ENCODE assay signal across 1 cellular context in the genomic region with DNA sequence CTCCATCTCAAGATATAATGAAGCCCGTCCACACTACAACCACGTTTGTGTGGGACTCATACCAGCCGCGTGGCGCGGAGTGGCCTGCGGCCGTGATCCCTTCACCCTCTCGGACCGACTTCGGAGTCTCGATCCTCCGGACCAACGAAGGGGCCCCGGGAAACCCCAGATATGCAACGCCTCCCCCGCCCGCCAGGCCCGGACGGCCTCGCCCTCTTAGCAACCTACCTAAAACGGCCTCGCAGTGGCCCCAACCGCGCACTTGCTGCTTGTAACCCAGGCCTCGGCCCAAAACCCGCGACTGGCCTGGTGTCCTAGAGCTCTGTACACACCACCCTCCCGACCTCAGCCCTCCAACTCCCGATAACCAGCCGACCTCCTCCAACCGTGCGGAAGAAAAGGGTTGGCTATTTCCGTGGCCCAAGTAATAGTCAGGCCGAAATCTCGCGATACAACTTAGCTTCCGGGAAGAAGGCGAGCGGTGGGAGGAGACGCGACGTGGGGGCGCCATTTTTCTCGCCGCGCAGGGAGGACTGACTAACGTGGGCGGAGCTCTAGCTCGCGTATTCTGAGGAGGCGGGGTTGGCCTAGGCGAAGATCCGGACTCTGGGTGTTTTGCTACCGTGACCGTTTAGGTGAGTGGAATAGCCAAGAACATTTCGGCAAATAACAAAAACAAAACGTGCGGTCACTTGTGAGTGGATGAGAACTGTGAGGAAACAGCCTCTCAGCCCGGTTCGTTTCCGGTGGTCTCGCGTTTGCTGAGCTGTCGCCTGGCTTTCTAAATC.
TF ChIP-seq lines count a peak whose summit lies in the region.

A gene (plus strand): TSS at position 579 of the 788 bp plus-strand sequence. CDS start 5,722 bp downstream, outside the sequence.
A gene with protein sequence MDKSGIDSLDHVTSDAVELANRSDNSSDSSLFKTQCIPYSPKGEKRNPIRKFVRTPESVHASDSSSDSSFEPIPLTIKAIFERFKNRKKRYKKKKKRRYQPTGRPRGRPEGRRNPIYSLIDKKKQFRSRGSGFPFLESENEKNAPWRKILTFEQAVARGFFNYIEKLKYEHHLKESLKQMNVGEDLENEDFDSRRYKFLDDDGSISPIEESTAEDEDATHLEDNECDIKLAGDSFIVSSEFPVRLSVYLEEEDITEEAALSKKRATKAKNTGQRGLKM (minus strand): TSS at position 402 of the 788 bp plus-strand sequence. CDS start 2,191 bp downstream, outside the sequence.

TF ChIP-seq in HepG2, 621 proteins besides CTCF, POLR2A, EP300 and RAD21 (continued from another document and continues in another):
- TF ChIP-seq, protein P1, sequence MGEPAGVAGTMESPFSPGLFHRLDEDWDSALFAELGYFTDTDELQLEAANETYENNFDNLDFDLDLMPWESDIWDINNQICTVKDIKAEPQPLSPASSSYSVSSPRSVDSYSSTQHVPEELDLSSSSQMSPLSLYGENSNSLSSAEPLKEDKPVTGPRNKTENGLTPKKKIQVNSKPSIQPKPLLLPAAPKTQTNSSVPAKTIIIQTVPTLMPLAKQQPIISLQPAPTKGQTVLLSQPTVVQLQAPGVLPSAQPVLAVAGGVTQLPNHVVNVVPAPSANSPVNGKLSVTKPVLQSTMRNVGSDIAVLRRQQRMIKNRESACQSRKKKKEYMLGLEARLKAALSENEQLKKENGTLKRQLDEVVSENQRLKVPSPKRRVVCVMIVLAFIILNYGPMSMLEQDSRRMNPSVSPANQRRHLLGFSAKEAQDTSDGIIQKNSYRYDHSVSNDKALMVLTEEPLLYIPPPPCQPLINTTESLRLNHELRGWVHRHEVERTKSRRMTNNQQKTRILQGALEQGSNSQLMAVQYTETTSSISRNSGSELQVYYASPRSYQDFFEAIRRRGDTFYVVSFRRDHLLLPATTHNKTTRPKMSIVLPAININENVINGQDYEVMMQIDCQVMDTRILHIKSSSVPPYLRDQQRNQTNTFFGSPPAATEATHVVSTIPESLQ (CRISPR knock-in tag; conservative IDR thresholded peaks at IDR 0.05), result no peak
- TF ChIP-seq, protein P2, sequence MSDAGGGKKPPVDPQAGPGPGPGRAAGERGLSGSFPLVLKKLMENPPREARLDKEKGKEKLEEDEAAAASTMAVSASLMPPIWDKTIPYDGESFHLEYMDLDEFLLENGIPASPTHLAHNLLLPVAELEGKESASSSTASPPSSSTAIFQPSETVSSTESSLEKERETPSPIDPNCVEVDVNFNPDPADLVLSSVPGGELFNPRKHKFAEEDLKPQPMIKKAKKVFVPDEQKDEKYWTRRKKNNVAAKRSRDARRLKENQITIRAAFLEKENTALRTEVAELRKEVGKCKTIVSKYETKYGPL (CRISPR knock-in tag; IDR thresholded peaks at IDR 0.05), result no peak
- TF ChIP-seq ZNF205 (CRISPR knock-in tag; IDR thresholded peaks at IDR 0.05) (peak; percentile 20; the same call in 1 of the 2 replicates), ESRRA (CRISPR knock-in tag; IDR thresholded peaks at IDR 0.05; ENCODE audit: low read depth) (no peak), MAFK (conservative IDR thresholded peaks at IDR 0.05 in 1 of 2, IDR thresholded peaks at IDR 0.05 in 1 of 2; ENCODE audit: low read length in 2 of 2) (no peak), NBN (conservative IDR thresholded peaks at IDR 0.05) (no peak), SRSF4 (IDR thresholded peaks at IDR 0.05; ENCODE audit: low read depth, low read length, poor library complexity, severe bottlenecking) (no peak), ZNF430 (CRISPR knock-in tag; IDR thresholded peaks at IDR 0.05) (peak; percentile 86; the same call in 1 of the 2 replicates), SRSF1 (optimal IDR thresholded peaks at IDR 0.05; ENCODE audit: low read depth, low read length) (peak; percentile 94), FOXK2 (IDR thresholded peaks at IDR 0.05) (no peak), AKAP8 (CRISPR knock-in tag; IDR thresholded peaks at IDR 0.05) (0 out of 2 replicates have a peak, but pooled peaks have one; percentile 15), ZNF772 (CRISPR knock-in tag; IDR thresholded peaks at IDR 0.05) (no peak; the same call in 1 of the 2 replicates), MAFG (CRISPR knock-in tag; IDR thresholded peaks at IDR 0.05) (no peak), MIER2 (CRISPR knock-in tag; IDR thresholded peaks at IDR 0.05) (peak; percentile 33; the same call in 1 of the 2 replicates), MAF1 (CRISPR knock-in tag; IDR thresholded peaks at IDR 0.05; ENCODE audit: borderline replicate concordance) (no peak; the same call in 1 of the 2 replicates), NFKBIZ (CRISPR knock-in tag; IDR thresholded peaks at IDR 0.05) (0 out of 2 replicates have a peak, but pooled peaks have one; percentile 53), FIP1L1 (IDR thresholded peaks at IDR 0.05; ENCODE audit: borderline replicate concordance, insufficient read depth, low read depth, low read length) (peak; percentile 34; the same call in 1 of the 2 replicates), ZNF570 (CRISPR knock-in tag; IDR thresholded peaks at IDR 0.05; ENCODE audit: borderline replicate concordance) (no peak), ZNF24 (IDR thresholded peaks at IDR 0.05) (no peak), ZNF777 (CRISPR knock-in tag; IDR thresholded peaks at IDR 0.05) (0 out of 2 replicates have a peak, but pooled peaks have one; percentile 23), STAG1 (CRISPR knock-in tag; IDR thresholded peaks at IDR 0.05) (no peak), GATAD1 (CRISPR knock-in tag; IDR thresholded peaks at IDR 0.05) (peak; percentile 79), SAFB2 (CRISPR knock-in tag; IDR thresholded peaks at IDR 0.05; ENCODE audit: borderline replicate concordance, low read depth) (peak; percentile 15; the same call in 1 of the 2 replicates)
- TF ChIP-seq, protein P3, sequence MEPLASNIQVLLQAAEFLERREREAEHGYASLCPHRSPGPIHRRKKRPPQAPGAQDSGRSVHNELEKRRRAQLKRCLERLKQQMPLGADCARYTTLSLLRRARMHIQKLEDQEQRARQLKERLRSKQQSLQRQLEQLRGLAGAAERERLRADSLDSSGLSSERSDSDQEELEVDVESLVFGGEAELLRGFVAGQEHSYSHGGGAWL (CRISPR knock-in tag; IDR thresholded peaks at IDR 0.05), result peak; percentile 26; the same call in 1 of the 2 replicates
- TF ChIP-seq, protein P4, sequence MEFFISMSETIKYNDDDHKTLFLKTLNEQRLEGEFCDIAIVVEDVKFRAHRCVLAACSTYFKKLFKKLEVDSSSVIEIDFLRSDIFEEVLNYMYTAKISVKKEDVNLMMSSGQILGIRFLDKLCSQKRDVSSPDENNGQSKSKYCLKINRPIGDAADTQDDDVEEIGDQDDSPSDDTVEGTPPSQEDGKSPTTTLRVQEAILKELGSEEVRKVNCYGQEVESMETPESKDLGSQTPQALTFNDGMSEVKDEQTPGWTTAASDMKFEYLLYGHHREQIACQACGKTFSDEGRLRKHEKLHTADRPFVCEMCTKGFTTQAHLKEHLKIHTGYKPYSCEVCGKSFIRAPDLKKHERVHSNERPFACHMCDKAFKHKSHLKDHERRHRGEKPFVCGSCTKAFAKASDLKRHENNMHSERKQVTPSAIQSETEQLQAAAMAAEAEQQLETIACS (CRISPR knock-in tag; IDR thresholded peaks at IDR 0.05), result no peak
- TF ChIP-seq, protein P5, sequence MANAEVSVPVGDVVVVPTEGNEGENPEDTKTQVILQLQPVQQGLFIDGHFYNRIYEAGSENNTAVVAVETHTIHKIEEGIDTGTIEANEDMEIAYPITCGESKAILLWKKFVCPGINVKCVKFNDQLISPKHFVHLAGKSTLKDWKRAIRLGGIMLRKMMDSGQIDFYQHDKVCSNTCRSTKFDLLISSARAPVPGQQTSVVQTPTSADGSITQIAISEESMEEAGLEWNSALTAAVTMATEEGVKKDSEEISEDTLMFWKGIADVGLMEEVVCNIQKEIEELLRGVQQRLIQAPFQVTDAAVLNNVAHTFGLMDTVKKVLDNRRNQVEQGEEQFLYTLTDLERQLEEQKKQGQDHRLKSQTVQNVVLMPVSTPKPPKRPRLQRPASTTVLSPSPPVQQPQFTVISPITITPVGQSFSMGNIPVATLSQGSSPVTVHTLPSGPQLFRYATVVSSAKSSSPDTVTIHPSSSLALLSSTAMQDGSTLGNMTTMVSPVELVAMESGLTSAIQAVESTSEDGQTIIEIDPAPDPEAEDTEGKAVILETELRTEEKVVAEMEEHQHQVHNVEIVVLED (CRISPR knock-in tag; IDR thresholded peaks at IDR 0.05; ENCODE audit: borderline replicate concordance), result peak; percentile 91
- TF ChIP-seq, protein P6, sequence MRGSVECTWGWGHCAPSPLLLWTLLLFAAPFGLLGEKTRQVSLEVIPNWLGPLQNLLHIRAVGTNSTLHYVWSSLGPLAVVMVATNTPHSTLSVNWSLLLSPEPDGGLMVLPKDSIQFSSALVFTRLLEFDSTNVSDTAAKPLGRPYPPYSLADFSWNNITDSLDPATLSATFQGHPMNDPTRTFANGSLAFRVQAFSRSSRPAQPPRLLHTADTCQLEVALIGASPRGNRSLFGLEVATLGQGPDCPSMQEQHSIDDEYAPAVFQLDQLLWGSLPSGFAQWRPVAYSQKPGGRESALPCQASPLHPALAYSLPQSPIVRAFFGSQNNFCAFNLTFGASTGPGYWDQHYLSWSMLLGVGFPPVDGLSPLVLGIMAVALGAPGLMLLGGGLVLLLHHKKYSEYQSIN (CRISPR knock-in tag; IDR thresholded peaks at IDR 0.05; ENCODE audit: borderline replicate concordance), result no peak
- TF ChIP-seq, protein P7, sequence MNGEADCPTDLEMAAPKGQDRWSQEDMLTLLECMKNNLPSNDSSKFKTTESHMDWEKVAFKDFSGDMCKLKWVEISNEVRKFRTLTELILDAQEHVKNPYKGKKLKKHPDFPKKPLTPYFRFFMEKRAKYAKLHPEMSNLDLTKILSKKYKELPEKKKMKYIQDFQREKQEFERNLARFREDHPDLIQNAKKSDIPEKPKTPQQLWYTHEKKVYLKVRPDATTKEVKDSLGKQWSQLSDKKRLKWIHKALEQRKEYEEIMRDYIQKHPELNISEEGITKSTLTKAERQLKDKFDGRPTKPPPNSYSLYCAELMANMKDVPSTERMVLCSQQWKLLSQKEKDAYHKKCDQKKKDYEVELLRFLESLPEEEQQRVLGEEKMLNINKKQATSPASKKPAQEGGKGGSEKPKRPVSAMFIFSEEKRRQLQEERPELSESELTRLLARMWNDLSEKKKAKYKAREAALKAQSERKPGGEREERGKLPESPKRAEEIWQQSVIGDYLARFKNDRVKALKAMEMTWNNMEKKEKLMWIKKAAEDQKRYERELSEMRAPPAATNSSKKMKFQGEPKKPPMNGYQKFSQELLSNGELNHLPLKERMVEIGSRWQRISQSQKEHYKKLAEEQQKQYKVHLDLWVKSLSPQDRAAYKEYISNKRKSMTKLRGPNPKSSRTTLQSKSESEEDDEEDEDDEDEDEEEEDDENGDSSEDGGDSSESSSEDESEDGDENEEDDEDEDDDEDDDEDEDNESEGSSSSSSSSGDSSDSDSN (CRISPR knock-in tag; IDR thresholded peaks at IDR 0.05), result 0 out of 2 replicates have a peak, but pooled peaks have one; percentile 68
- TF ChIP-seq, protein P8, sequence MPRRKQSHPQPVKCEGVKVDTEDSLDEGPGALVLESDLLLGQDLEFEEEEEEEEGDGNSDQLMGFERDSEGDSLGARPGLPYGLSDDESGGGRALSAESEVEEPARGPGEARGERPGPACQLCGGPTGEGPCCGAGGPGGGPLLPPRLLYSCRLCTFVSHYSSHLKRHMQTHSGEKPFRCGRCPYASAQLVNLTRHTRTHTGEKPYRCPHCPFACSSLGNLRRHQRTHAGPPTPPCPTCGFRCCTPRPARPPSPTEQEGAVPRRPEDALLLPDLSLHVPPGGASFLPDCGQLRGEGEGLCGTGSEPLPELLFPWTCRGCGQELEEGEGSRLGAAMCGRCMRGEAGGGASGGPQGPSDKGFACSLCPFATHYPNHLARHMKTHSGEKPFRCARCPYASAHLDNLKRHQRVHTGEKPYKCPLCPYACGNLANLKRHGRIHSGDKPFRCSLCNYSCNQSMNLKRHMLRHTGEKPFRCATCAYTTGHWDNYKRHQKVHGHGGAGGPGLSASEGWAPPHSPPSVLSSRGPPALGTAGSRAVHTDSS (CRISPR knock-in tag; conservative IDR thresholded peaks at IDR 0.05), result no peak
- TF ChIP-seq, protein P9, sequence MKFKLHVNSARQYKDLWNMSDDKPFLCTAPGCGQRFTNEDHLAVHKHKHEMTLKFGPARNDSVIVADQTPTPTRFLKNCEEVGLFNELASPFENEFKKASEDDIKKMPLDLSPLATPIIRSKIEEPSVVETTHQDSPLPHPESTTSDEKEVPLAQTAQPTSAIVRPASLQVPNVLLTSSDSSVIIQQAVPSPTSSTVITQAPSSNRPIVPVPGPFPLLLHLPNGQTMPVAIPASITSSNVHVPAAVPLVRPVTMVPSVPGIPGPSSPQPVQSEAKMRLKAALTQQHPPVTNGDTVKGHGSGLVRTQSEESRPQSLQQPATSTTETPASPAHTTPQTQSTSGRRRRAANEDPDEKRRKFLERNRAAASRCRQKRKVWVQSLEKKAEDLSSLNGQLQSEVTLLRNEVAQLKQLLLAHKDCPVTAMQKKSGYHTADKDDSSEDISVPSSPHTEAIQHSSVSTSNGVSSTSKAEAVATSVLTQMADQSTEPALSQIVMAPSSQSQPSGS (CRISPR knock-in tag; IDR thresholded peaks at IDR 0.05), result no peak
- TF ChIP-seq, protein P10, sequence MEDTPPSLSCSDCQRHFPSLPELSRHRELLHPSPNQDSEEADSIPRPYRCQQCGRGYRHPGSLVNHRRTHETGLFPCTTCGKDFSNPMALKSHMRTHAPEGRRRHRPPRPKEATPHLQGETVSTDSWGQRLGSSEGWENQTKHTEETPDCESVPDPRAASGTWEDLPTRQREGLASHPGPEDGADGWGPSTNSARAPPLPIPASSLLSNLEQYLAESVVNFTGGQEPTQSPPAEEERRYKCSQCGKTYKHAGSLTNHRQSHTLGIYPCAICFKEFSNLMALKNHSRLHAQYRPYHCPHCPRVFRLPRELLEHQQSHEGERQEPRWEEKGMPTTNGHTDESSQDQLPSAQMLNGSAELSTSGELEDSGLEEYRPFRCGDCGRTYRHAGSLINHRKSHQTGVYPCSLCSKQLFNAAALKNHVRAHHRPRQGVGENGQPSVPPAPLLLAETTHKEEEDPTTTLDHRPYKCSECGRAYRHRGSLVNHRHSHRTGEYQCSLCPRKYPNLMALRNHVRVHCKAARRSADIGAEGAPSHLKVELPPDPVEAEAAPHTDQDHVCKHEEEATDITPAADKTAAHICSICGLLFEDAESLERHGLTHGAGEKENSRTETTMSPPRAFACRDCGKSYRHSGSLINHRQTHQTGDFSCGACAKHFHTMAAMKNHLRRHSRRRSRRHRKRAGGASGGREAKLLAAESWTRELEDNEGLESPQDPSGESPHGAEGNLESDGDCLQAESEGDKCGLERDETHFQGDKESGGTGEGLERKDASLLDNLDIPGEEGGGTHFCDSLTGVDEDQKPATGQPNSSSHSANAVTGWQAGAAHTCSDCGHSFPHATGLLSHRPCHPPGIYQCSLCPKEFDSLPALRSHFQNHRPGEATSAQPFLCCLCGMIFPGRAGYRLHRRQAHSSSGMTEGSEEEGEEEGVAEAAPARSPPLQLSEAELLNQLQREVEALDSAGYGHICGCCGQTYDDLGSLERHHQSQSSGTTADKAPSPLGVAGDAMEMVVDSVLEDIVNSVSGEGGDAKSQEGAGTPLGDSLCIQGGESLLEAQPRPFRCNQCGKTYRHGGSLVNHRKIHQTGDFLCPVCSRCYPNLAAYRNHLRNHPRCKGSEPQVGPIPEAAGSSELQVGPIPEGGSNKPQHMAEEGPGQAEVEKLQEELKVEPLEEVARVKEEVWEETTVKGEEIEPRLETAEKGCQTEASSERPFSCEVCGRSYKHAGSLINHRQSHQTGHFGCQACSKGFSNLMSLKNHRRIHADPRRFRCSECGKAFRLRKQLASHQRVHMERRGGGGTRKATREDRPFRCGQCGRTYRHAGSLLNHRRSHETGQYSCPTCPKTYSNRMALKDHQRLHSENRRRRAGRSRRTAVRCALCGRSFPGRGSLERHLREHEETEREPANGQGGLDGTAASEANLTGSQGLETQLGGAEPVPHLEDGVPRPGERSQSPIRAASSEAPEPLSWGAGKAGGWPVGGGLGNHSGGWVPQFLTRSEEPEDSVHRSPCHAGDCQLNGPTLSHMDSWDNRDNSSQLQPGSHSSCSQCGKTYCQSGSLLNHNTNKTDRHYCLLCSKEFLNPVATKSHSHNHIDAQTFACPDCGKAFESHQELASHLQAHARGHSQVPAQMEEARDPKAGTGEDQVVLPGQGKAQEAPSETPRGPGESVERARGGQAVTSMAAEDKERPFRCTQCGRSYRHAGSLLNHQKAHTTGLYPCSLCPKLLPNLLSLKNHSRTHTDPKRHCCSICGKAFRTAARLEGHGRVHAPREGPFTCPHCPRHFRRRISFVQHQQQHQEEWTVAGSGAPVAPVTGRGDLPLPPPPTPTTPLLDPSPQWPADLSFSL (CRISPR knock-in tag; IDR thresholded peaks at IDR 0.05), result no peak
